17 cellular contexts compared by ENCODE assay signal in the genomic region with DNA sequence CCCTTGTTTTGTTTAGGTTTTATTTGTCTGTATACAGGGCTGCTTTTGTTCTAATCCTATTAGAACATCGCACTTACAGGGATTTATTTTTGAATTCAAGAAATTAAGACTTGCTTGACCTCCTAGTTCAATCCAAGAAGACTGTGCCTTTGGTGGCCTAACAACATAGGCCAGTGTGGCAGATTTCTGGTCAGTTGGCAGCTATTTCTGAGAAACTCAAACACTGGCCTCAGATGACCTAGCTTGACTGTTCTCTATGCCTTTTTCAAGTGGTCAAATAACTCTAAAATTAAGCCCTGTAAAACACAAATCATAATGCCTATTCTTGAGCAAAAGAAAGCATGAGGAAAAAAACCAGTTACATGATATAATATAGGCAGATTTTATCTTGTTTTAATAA.
"Had no signal": no experiment of that assay in that cellular context is flagged by ENCODE, and none has a peak within 500 bp of the region (broad histone marks: within the 10 kb centered on the region; RNA-seq: fewer than 3 reads in every experiment).

No MANE protein-coding gene starts in this region.

- DNase-seq: activated CD4-positive, alpha-beta T cell treated with anti-CD3 and anti-CD28 coated beads for 4 hours; activated CD8-positive, alpha-beta T cell treated with anti-CD3 and anti-CD28 coated beads for 36 hours; activated gamma-delta T cell; activated T-cell treated with anti-CD3 and anti-CD28 coated beads, Interleukin-2, amount 50 U/mL, for 72 hours; amniotic stem cell; body of pancreas; central memory CD4-positive, alpha-beta T cell; cortex of kidney; effector CD8-positive, alpha-beta T cell; sigmoid colon; stimulated activated CD4-positive, alpha-beta T cell treated with anti-CD3 and anti-CD28 coated beads, Interleukin-2, amount 100 ng/mL, for 48 hours; T-helper 17 cell; WERI-Rb-1 had no signal

- H3K36me3 Mint-ChIP-seq: activated naive CD4-positive, alpha-beta T cell treated with anti-CD3 and anti-CD28 coated beads, Interleukin-2, amount 50 U/mL, for 72 hours; stimulated activated memory B cell treated with anti-CD40 and anti-IgM and Interleukin-4, amounts not matched to agents 10 μg/mL and 1 μg/mL and 100 μg/mL, for 72 hours had no signal

- H3K27ac ChIP-seq: body of pancreas, foreskin keratinocyte, WERI-Rb-1 had no signal

- H3K27ac Mint-ChIP-seq: activated CD8-positive, alpha-beta T cell treated with anti-CD3 and anti-CD28 coated beads for 36 hours; activated naive CD4-positive, alpha-beta T cell treated with anti-CD3 and anti-CD28 coated beads, Interleukin-2, amount 50 U/mL, for 72 hours; activated T-cell treated with anti-CD3 and anti-CD28 coated beads, Interleukin-2, amount 50 U/mL, for 72 hours; memory B cell; stimulated activated memory B cell treated with anti-CD40 and anti-IgM and Interleukin-4, amounts not matched to agents 10 μg/mL and 1 μg/mL and 100 μg/mL, for 72 hours; T-helper 17 cell had no signal

- H3K27me3 ChIP-seq: body of pancreas, foreskin keratinocyte, sigmoid colon had no signal

- H3K4me3 Mint-ChIP-seq: activated CD8-positive, alpha-beta T cell treated with anti-CD3 and anti-CD28 coated beads for 36 hours; activated T-cell treated with anti-CD3 and anti-CD28 coated beads, Interleukin-2, amount 50 U/mL, for 72 hours; memory B cell; stimulated activated memory B cell treated with anti-CD40 and anti-IgM and Interleukin-4, amounts not matched to agents 10 μg/mL and 1 μg/mL and 100 μg/mL, for 72 hours; T-helper 17 cell had no signal

- H3K27me3 Mint-ChIP-seq: activated CD8-positive, alpha-beta T cell treated with anti-CD3 and anti-CD28 coated beads for 36 hours; memory B cell; stimulated activated memory B cell treated with anti-CD40 and anti-IgM and Interleukin-4, amounts not matched to agents 10 μg/mL and 1 μg/mL and 100 μg/mL, for 72 hours; T-helper 17 cell had no signal

- H3K9me3 Mint-ChIP-seq: activated CD8-positive, alpha-beta T cell treated with anti-CD3 and anti-CD28 coated beads for 36 hours; activated naive CD4-positive, alpha-beta T cell treated with anti-CD3 and anti-CD28 coated beads, Interleukin-2, amount 50 U/mL, for 72 hours; activated T-cell treated with anti-CD3 and anti-CD28 coated beads, Interleukin-2, amount 50 U/mL, for 72 hours; stimulated activated memory B cell treated with anti-CD40 and anti-IgM and Interleukin-4, amounts not matched to agents 10 μg/mL and 1 μg/mL and 100 μg/mL, for 72 hours had no signal

- H3K9me3 ChIP-seq: body of pancreas, sigmoid colon had no signal

- H3K36me3 ChIP-seq: sigmoid colon, WERI-Rb-1 had no signal

- H3K4me3 ChIP-seq: body of pancreas, sigmoid colon had no signal

- H3K4me1 ChIP-seq: body of pancreas, foreskin keratinocyte, sigmoid colon had no signal

- ATAC-seq: activated CD8-positive, alpha-beta T cell treated with anti-CD3 and anti-CD28 coated beads for 36 hours; activated naive CD4-positive, alpha-beta T cell treated with anti-CD3 and anti-CD28 coated beads, Interleukin-2, amount 50 U/mL, for 72 hours; activated T-cell treated with anti-CD3 and anti-CD28 coated beads, Interleukin-2, amount 50 U/mL, for 72 hours; foreskin keratinocyte; stimulated activated memory B cell treated with anti-CD40 and anti-IgM and Interleukin-4, amounts not matched to agents 10 μg/mL and 1 μg/mL and 100 μg/mL, for 72 hours; T-helper 17 cell had no signal
